In the genomic region with DNA sequence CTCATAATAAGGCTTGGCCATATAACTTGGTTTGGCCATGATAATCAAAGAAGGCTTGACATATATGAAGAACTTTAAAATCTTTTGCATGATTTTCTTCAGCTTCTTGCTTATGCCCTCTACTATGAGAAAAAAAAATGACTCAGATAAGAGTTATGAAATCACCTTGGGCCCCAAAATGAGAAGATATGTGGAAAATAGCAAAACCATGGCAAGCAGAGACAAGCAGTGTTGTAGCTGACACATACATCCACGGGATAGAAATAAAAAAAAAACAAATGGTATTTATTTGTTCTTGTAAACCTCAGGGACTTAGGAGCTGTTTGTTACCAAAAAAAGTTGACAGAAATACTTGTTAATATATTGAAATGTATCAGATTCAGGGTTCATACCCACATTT, we compare ENCODE assay signal across 32 cellular contexts.
"Had no signal": no experiment of that assay in that cellular context is flagged by ENCODE, and none has a peak within 500 bp of the region (broad histone marks: within the 10 kb centered on the region; RNA-seq: fewer than 3 reads in every experiment).

No MANE protein-coding gene starts in this region.

- ATAC-seq: activated CD4-positive, CD25-positive, alpha-beta regulatory T cell treated with anti-CD3 and anti-CD28 coated beads, Interleukin-2, amount 50 U/mL, for 24 hours; activated CD8-positive, alpha-beta memory T cell treated with anti-CD3 and anti-CD28 coated beads, Interleukin-2, amount 10 ng/mL, durations not matched to agents 7 days and 5 days; activated CD8-positive, alpha-beta T cell treated with anti-CD3 and anti-CD28 coated beads, Interleukin-2, amount 10 ng/mL, durations not matched to agents 7 days and 5 days; activated T-cell treated with anti-CD3 and anti-CD28 coated beads, Interleukin-2, amount 50 U/mL, for 72 hours; body of pancreas; effector memory CD8-positive, alpha-beta T cell; esophagus mucosa; gastroesophageal sphincter; heart right ventricle; T-helper 17 cell had no signal

- H3K27me3 ChIP-seq: body of pancreas, gastroesophageal sphincter, heart right ventricle had no signal

- H3K27ac ChIP-seq: body of pancreas, gastroesophageal sphincter, heart right ventricle, WERI-Rb-1 had no signal

- H3K9me3 Mint-ChIP-seq: activated B cell treated with CpG ODN at 0.5 μM for 24 hours had no signal

- H3K4me1 ChIP-seq: body of pancreas, gastroesophageal sphincter, heart right ventricle had no signal

- FAIRE-seq: colon had no signal

- H3K4me3 Mint-ChIP-seq: activated B cell treated with CpG ODN at 0.5 μM for 24 hours; activated CD4-positive, alpha-beta memory T cell treated with anti-CD3 and anti-CD28 coated beads for 36 hours; activated CD8-positive, alpha-beta memory T cell treated with anti-CD3 and anti-CD28 coated beads, Interleukin-2, amount 10 ng/mL, durations not matched to agents 7 days and 5 days; activated CD8-positive, alpha-beta T cell treated with anti-CD3 and anti-CD28 coated beads, Interleukin-2, amount 10 ng/mL, durations not matched to agents 7 days and 5 days; activated naive CD8-positive, alpha-beta T cell; activated T-cell treated with anti-CD3 and anti-CD28 coated beads, Interleukin-2, amount 50 U/mL, for 72 hours; effector memory CD8-positive, alpha-beta T cell; T-helper 17 cell; T-helper 2 cell treated with Interferon-gamma antibody and Interleukin-4, amounts not matched to agents 5 μg/mL and 100 μg/mL, for 36 hours had no signal

- H3K36me3 Mint-ChIP-seq: activated CD4-positive, alpha-beta memory T cell treated with anti-CD3 and anti-CD28 coated beads for 36 hours; activated CD8-positive, alpha-beta memory T cell treated with anti-CD3 and anti-CD28 coated beads, Interleukin-2, amount 10 ng/mL, durations not matched to agents 7 days and 5 days; activated naive CD8-positive, alpha-beta T cell had no signal

- DNase-seq: activated B cell treated with CpG ODN at 0.5 μM for 24 hours; activated CD4-positive, alpha-beta memory T cell treated with anti-CD3 and anti-CD28 coated beads for 36 hours; activated CD4-positive, alpha-beta T cell treated with anti-CD3 and anti-CD28 coated beads for 48 hours; activated CD8-positive, alpha-beta memory T cell treated with anti-CD3 and anti-CD28 coated beads, Interleukin-2, amount 10 ng/mL, durations not matched to agents 7 days and 5 days; activated CD8-positive, alpha-beta memory T cell treated with anti-CD3 and anti-CD28 coated beads, Interleukin-2, amount 50 U/mL, for 4 hours; activated CD8-positive, alpha-beta T cell treated with anti-CD3 and anti-CD28 coated beads, Interleukin-2, amount 10 ng/mL, durations not matched to agents 7 days and 5 days; activated gamma-delta T cell; activated naive CD4-positive, alpha-beta T cell; activated naive CD4-positive, alpha-beta T cell treated with anti-CD3 and anti-CD28 coated beads, Interleukin-2, amount 50 U/mL, for 16 hours; activated T-cell treated with anti-CD3 and anti-CD28 coated beads, Interleukin-2, amount 50 U/mL, for 1 hour; activated T-cell treated with anti-CD3 and anti-CD28 coated beads, Interleukin-2, amount 50 U/mL, for 72 hours; amygdala; aorta; body of pancreas; caudate nucleus; cortex of kidney; dermis blood vessel endothelial cell; effector CD4-positive, alpha-beta T cell; effector memory CD8-positive, alpha-beta T cell; foreskin fibroblast; heart right ventricle; hippocampal formation; T-helper 1 cell; T-helper 17 cell; T1000; WERI-Rb-1 had no signal

- H3K9me3 ChIP-seq: body of pancreas, gastroesophageal sphincter, heart right ventricle had no signal

- H3K27me3 Mint-ChIP-seq: activated B cell treated with CpG ODN at 0.5 μM for 24 hours; activated CD4-positive, alpha-beta memory T cell treated with anti-CD3 and anti-CD28 coated beads for 36 hours; activated CD8-positive, alpha-beta memory T cell treated with anti-CD3 and anti-CD28 coated beads, Interleukin-2, amount 10 ng/mL, durations not matched to agents 7 days and 5 days; activated naive CD8-positive, alpha-beta T cell; effector memory CD8-positive, alpha-beta T cell; T-helper 17 cell had no signal

- H3K4me1 Mint-ChIP-seq: activated B cell treated with CpG ODN at 0.5 μM for 24 hours; activated CD8-positive, alpha-beta memory T cell treated with anti-CD3 and anti-CD28 coated beads, Interleukin-2, amount 10 ng/mL, durations not matched to agents 7 days and 5 days; T-helper 17 cell had no signal

- H3K36me3 ChIP-seq: gastroesophageal sphincter, heart right ventricle, WERI-Rb-1 had no signal

- H3K4me3 ChIP-seq: body of pancreas, gastroesophageal sphincter, heart right ventricle had no signal

- H3K27ac Mint-ChIP-seq: activated B cell treated with CpG ODN at 0.5 μM for 24 hours; activated CD4-positive, alpha-beta memory T cell treated with anti-CD3 and anti-CD28 coated beads for 36 hours; activated CD8-positive, alpha-beta memory T cell treated with anti-CD3 and anti-CD28 coated beads, Interleukin-2, amount 10 ng/mL, durations not matched to agents 7 days and 5 days; activated CD8-positive, alpha-beta T cell treated with anti-CD3 and anti-CD28 coated beads, Interleukin-2, amount 10 ng/mL, durations not matched to agents 7 days and 5 days; activated naive CD8-positive, alpha-beta T cell; activated T-cell treated with anti-CD3 and anti-CD28 coated beads, Interleukin-2, amount 50 U/mL, for 72 hours; effector memory CD8-positive, alpha-beta T cell; T-helper 17 cell; T-helper 2 cell treated with Interferon-gamma antibody and Interleukin-4, amounts not matched to agents 5 μg/mL and 100 μg/mL, for 36 hours had no signal
